Comparison of ENCODE assay signal across 26 cellular contexts in the genomic region with DNA sequence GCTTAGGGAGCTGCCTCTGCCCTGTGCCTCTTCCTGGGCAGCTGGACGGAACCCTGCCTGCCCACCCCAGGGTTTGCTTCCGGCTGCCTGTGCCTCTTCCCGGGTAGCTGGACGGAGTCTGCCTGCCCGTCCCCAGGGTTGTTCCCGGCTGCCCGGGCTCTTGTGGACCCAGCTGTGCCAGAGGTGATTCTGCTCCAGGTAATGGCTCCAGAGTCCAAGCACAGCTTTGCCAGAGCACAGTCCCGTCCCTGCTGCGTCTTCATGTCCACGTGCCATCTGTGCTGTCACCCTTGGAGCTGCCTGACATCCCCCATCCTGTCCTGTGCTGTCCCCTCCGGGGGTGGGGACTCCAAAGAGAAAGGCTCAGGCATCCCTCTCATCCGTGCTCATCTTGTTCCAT. TPM values are rescaled to one million over a fixed set of nuclear protein-coding genes. Genes with fewer than 3 reads are reported as not detected.
DNase-seq lines count a peak whose midpoint lies in the region; ATAC-seq, FAIRE-seq and TF ChIP-seq lines count a peak whose summit lies in the region.
"Had no signal": no experiment of that assay in that cellular context is flagged by ENCODE, and none has a peak within 500 bp of the region (broad histone marks: within the 10 kb centered on the region; RNA-seq: fewer than 3 reads in every experiment).

No MANE protein-coding gene starts in this region.

- CTCF ChIA-PET in Caco-2 (lab: Charles Lee): no interaction called here

- 10 to 63% (median 38%) methylated on average over 12 of the region's 12 CpGs for WGBS in small intestine, 3 donors
- 81 to 87% (median 86%) methylated on average over 7 to 12 of the region's 12 CpGs for WGBS in adrenal gland, 4 donors

- no peaks in the 10 kb centered on the region; the same call in 1 of the 2 replicates for H3K4me1 ChIP-seq in Caco-2
- no peaks in the 10 kb centered on the region for H3K4me1 ChIP-seq in small intestine (ENCODE audit: control insufficient read depth in 2 of 2, insufficient read depth in 1 of 2, low read depth in 1 of 2, low read length in 1 of 2)
- H3K4me1 ChIP-seq in adrenal gland (replicated peaks in 1 of 2): peaks cover 19% of the 10 kb centered on the region in 2 donors

- FAIRE-seq in small intestine (lab: Jason Lieb, UNC): no peak
- FAIRE-seq: A204.1, GM12891, GM19239, K562 had no signal

- H3K4me3 Mint-ChIP-seq in Caco-2 (ENCODE audit: unreplicated experiment) (no peak overlapping the region), brain (no peak overlapping the region)
- H3K4me3 Mint-ChIP-seq in stimulated activated memory B cell treated with anti-CD40 and anti-IgM and Interleukin-4, amounts not matched to agents 10 μg/mL and 1 μg/mL and 100 μg/mL, for 72 hours: no peak overlapping the region
- H3K4me3 Mint-ChIP-seq: CD8-positive, alpha-beta T cell had no signal

- peaks cover 8% of the 10 kb centered on the region for H3K4me1 Mint-ChIP-seq in Caco-2 (ENCODE audit: low read depth, unreplicated experiment)
- H3K4me1 Mint-ChIP-seq in brain: peaks cover 12% of the 10 kb centered on the region
- H3K4me1 Mint-ChIP-seq in stimulated activated memory B cell treated with anti-CD40 and anti-IgM and Interleukin-4, amounts not matched to agents 10 μg/mL and 1 μg/mL and 100 μg/mL, for 72 hours: peaks cover 10% of the 10 kb centered on the region

- no peak for TF ChIP-seq POLR2A in adrenal gland (IDR thresholded peaks at IDR 0.05)

- intact Hi-C loops in Caco-2 (cut with micrococcal nuclease; ENCODE audit: unreplicated experiment): no loop called here
- intact Hi-C loops in adrenal gland (cut with DNase I): no loop called here

- no peaks in the 10 kb centered on the region for H3K27me3 Mint-ChIP-seq in Caco-2 (ENCODE audit: insufficient read depth, unreplicated experiment)
- H3K27me3 Mint-ChIP-seq in brain: no peaks in the 10 kb centered on the region
- peaks cover 60% of the 10 kb centered on the region for H3K27me3 Mint-ChIP-seq in stimulated activated memory B cell treated with anti-CD40 and anti-IgM and Interleukin-4, amounts not matched to agents 10 μg/mL and 1 μg/mL and 100 μg/mL, for 72 hours

- H3K9me3 Mint-ChIP-seq in Caco-2 (ENCODE audit: unreplicated experiment) (no peaks in the 10 kb centered on the region), brain (no peaks in the 10 kb centered on the region)
- no peaks in the 10 kb centered on the region for H3K9me3 Mint-ChIP-seq in stimulated activated memory B cell treated with anti-CD40 and anti-IgM and Interleukin-4, amounts not matched to agents 10 μg/mL and 1 μg/mL and 100 μg/mL, for 72 hours
- H3K9me3 Mint-ChIP-seq: CD8-positive, alpha-beta T cell had no signal

- TF ChIP-seq CTCF in Caco-2 (IDR thresholded peaks at IDR 0.05; ENCODE audit: insufficient read depth in 1 of 2, low read depth in 1 of 2, low read length in 1 of 2, severe bottlenecking in 1 of 2, unreplicated experiment in 1 of 2) (no peak), brain (conservative IDR thresholded peaks at IDR 0.05) (no peak), adrenal gland (IDR thresholded peaks at IDR 0.05) (no peak)

- no peak for DNase-seq in Caco-2
- DNase-seq in small intestine: peak; percentile 83
- DNase-seq in inferior parietal cortex (ENCODE audit: extremely low spot score): no peak
- DNase-seq in adrenal gland: no peak
- DNase-seq: CD8-positive, alpha-beta T cell; DMS53; EL; GOT3; NCI-H1105 treated with DMSO at 0.1 percent for 48 hours; NCI-H187; NCI-H2107; NCI-H2227 treated with DMSO at 0.1 percent for 48 hours; NCI-H510A treated with DMSO at 0.1 percent for 48 hours; NCI-H774; OCI-M1; RPMI8226; SIG-M5 had no signal

- H3K27me3 ChIP-seq in Caco-2 (replicated peaks; ENCODE audit: control insufficient read depth, insufficient read depth, low read length) (no peaks in the 10 kb centered on the region), layer of hippocampus (ENCODE audit: control insufficient read depth, insufficient read depth, low read length) (no peaks in the 10 kb centered on the region), small intestine (ENCODE audit: control insufficient read depth in 2 of 2, insufficient read depth in 2 of 2, low read length in 2 of 2) (no peaks in the 10 kb centered on the region), adrenal gland (no peaks in the 10 kb centered on the region)

- POLR2A ChIA-PET in Caco-2 (lab: Charles Lee): no interaction called here

- no TSS peak for BruUV-seq in Caco-2 (replicated peaks; lab: Mats Ljungman, UMichigan)

- no peak overlapping the region for H3K4me3 ChIP-seq in Caco-2 (ENCODE audit: low read depth, low read length)
- H3K4me3 ChIP-seq in small intestine (ENCODE audit: low read depth in 1 of 2, low read length in 2 of 2): no peak overlapping the region
- H3K4me3 ChIP-seq in adrenal gland: no peak overlapping the region
- H3K4me3 ChIP-seq: K562 had no signal

- H3K27ac ChIP-seq in layer of hippocampus (ENCODE audit: low read depth, low read length) (peak overlapping the region; percentile 13), small intestine (ENCODE audit: low read depth in 1 of 2, low read length in 1 of 2) (peak overlapping the region in 1 of 2 donors; percentile 25), adrenal gland (no peak overlapping the region)

- ATAC-seq in HG02763 (IDR thresholded peaks at IDR 0.05; ENCODE audit: unreplicated experiment): no peak
- ATAC-seq in stimulated activated memory B cell treated with anti-CD40 and anti-IgM and Interleukin-4, amounts not matched to agents 10 μg/mL and 1 μg/mL and 100 μg/mL, for 72 hours: no peak
- ATAC-seq: CD8-positive, alpha-beta T cell; K562 had no signal

- no peaks in the 10 kb centered on the region for H3K9me3 ChIP-seq in Caco-2
- H3K9me3 ChIP-seq in small intestine (ENCODE audit: control insufficient read depth, low read depth): no peaks in the 10 kb centered on the region
- no peaks in the 10 kb centered on the region for H3K9me3 ChIP-seq in adrenal gland (replicated peaks in 1 of 3)

- H3K36me3 ChIP-seq in Caco-2 (ENCODE audit: control insufficient read depth, insufficient read depth, low read length) (no peaks in the 10 kb centered on the region; the same call in none of the 2 replicates), small intestine (ENCODE audit: control insufficient read depth in 2 of 2, insufficient read depth in 2 of 2, low read length in 2 of 2) (peaks cover 3 to 5% of the 10 kb centered on the region in 2 donors), adrenal gland (replicated peaks in 1 of 2) (no peaks in the 10 kb centered on the region)

- H3K36me3 Mint-ChIP-seq in Caco-2 (ENCODE audit: insufficient read depth, unreplicated experiment): peaks cover 56% of the 10 kb centered on the region
- peaks cover 6% of the 10 kb centered on the region for H3K36me3 Mint-ChIP-seq in brain
- H3K36me3 Mint-ChIP-seq in stimulated activated memory B cell treated with anti-CD40 and anti-IgM and Interleukin-4, amounts not matched to agents 10 μg/mL and 1 μg/mL and 100 μg/mL, for 72 hours: no peaks in the 10 kb centered on the region
- H3K36me3 Mint-ChIP-seq: CD8-positive, alpha-beta T cell had no signal

- peak overlapping the region; percentile 50 for H3K27ac Mint-ChIP-seq in Caco-2 (ENCODE audit: unreplicated experiment)
- peak overlapping the region in 4 of 5 experiments; percentile 46 to 86 (median 76) for H3K27ac Mint-ChIP-seq in brain
- no peak overlapping the region for H3K27ac Mint-ChIP-seq in stimulated activated memory B cell treated with anti-CD40 and anti-IgM and Interleukin-4, amounts not matched to agents 10 μg/mL and 1 μg/mL and 100 μg/mL, for 72 hours
- H3K27ac Mint-ChIP-seq: CD8-positive, alpha-beta T cell had no signal

RNA-seq across cellular contexts. Expression of a gene that starts 50.6 kb away (rescaled TPM):
- total RNA-seq in Caco-2 (2022) (0.58 TPM in 1 of 2 replicates, not detected in the other), adrenal gland (not detected)
- polyA plus RNA-seq in brain (ENCODE audit: insufficient read depth, low read depth, low replicate concordance) (not detected), small intestine (not detected), adrenal gland (not detected)
- total RNA-seq: CD8-positive, alpha-beta T cell; K562 had no signal
- polyA plus RNA-seq: BJ, K562 had no signal

RNA-seq across cellular contexts. Expression of a gene that starts 51.3 kb away (rescaled TPM):
- 26.4 and 26.6 TPM in 2 replicates for total RNA-seq in Caco-2 (2022)
- polyA plus RNA-seq in brain (ENCODE audit: insufficient read depth, low read depth, low replicate concordance): 61.7 TPM
- polyA plus RNA-seq in small intestine: 100 to 1,000 TPM in 1 of 3 donors, 10 to 100 TPM in 2; 33.1 to 118 (median 98.1) TPM
- total RNA-seq in adrenal gland: 10 to 100 TPM in 4 of 8 donors, 1 to 10 TPM in 4; 3.7 to 17.0 (median 9.9) TPM
- polyA plus RNA-seq in adrenal gland: 10 to 100 TPM in 2 of 3 donors, under 1 TPM in 1; 0.73 to 23.3 (median 10.6) TPM
